In genomic region chr18:2114289-2114688, GRCh38 we compare ENCODE assay signal across 30 cellular contexts.
"Had no signal": no experiment of that assay in that cellular context is flagged by ENCODE, and none has a peak within 500 bp of the region (broad histone marks: within the 10 kb centered on the region; RNA-seq: fewer than 3 reads in every experiment).

No MANE protein-coding gene starts in this region.

- H3K4me3 Mint-ChIP-seq: immature natural killer cell; memory B cell; mesothelial cell of epicardium; naive thymus-derived CD4-positive, alpha-beta T cell; nephron progenitor cell; stimulated activated effector memory CD8-positive, alpha-beta T cell treated with anti-CD3 and anti-CD28 coated beads, Interleukin-12 subunit alpha, Interleukin-12 subunit beta, amount 100 ng/mL, for 72 hours had no signal

- H3K4me1 ChIP-seq: gastrocnemius medialis, lower lobe of right lung, psoas muscle, sigmoid colon, stomach, testis, tibial artery, upper lobe of left lung, uterus had no signal

- FAIRE-seq: colon had no signal

- DNase-seq: dorsolateral prefrontal cortex; effector CD4-positive, alpha-beta T cell; foreskin fibroblast; gastrocnemius medialis; immature natural killer cell; islet precursor cell; left ventricle myocardium superior; lower lobe of right lung; naive thymus-derived CD4-positive, alpha-beta T cell; nephron progenitor cell; occipital lobe; ovary; posterior cingulate gyrus; psoas muscle; right cardiac atrium; sigmoid colon; stimulated activated CD4-positive, alpha-beta T cell treated with anti-CD3 and anti-CD28 coated beads, Interleukin-2, amount 100 ng/mL, for 24 hours; stimulated activated CD4-positive, alpha-beta T cell treated with anti-CD3 and anti-CD28 coated beads, Interleukin-4, amount 100 ng/mL, for 24 hours; stimulated activated naive CD4-positive, alpha-beta T cell treated with Interleukin-2 at 50 U/mL for 16 hours; stomach; testis; tibial artery; upper lobe of left lung; uterus had no signal

- H3K27me3 ChIP-seq: gastrocnemius medialis, ovary, sigmoid colon, testis, tibial artery, upper lobe of left lung, uterus had no signal

- H3K36me3 Mint-ChIP-seq: immature natural killer cell; memory B cell; mesothelial cell of epicardium; naive thymus-derived CD4-positive, alpha-beta T cell; stimulated activated effector memory CD8-positive, alpha-beta T cell treated with anti-CD3 and anti-CD28 coated beads, Interleukin-12 subunit alpha, Interleukin-12 subunit beta, amount 100 ng/mL, for 72 hours had no signal

- H3K27ac Mint-ChIP-seq: immature natural killer cell; memory B cell; mesothelial cell of epicardium; naive thymus-derived CD4-positive, alpha-beta T cell; nephron progenitor cell; stimulated activated effector memory CD8-positive, alpha-beta T cell treated with anti-CD3 and anti-CD28 coated beads, Interleukin-12 subunit alpha, Interleukin-12 subunit beta, amount 100 ng/mL, for 72 hours had no signal

- H3K9me3 Mint-ChIP-seq: immature natural killer cell; memory B cell; mesothelial cell of epicardium; naive thymus-derived CD4-positive, alpha-beta T cell; stimulated activated effector memory CD8-positive, alpha-beta T cell treated with anti-CD3 and anti-CD28 coated beads, Interleukin-12 subunit alpha, Interleukin-12 subunit beta, amount 100 ng/mL, for 72 hours had no signal

- H3K36me3 ChIP-seq: gastrocnemius medialis, lower lobe of right lung, ovary, sigmoid colon, stomach, tibial artery, upper lobe of left lung, uterus had no signal

- ATAC-seq: esophagus mucosa; gastrocnemius medialis; left ventricle myocardium superior; lower lobe of right lung; naive thymus-derived CD4-positive, alpha-beta T cell; psoas muscle; right cardiac atrium; stimulated activated effector memory CD8-positive, alpha-beta T cell treated with anti-CD3 and anti-CD28 coated beads, Interleukin-12 subunit alpha, Interleukin-12 subunit beta, amount 100 ng/mL, for 72 hours had no signal

- H3K4me1 Mint-ChIP-seq: immature natural killer cell; memory B cell; naive thymus-derived CD4-positive, alpha-beta T cell; stimulated activated effector memory CD8-positive, alpha-beta T cell treated with anti-CD3 and anti-CD28 coated beads, Interleukin-12 subunit alpha, Interleukin-12 subunit beta, amount 100 ng/mL, for 72 hours had no signal

- H3K9me3 ChIP-seq: gastrocnemius medialis, lower lobe of right lung, ovary, psoas muscle, sigmoid colon, stomach, testis, tibial artery, upper lobe of left lung, uterus had no signal

- H3K27ac ChIP-seq: dorsolateral prefrontal cortex, epithelial cell of prostate, gastrocnemius medialis, lower lobe of right lung, ovary, psoas muscle, sigmoid colon, stomach, testis, tibial artery, upper lobe of left lung, uterus had no signal

- H3K4me3 ChIP-seq: dorsolateral prefrontal cortex, gastrocnemius medialis, lower lobe of right lung, ovary, psoas muscle, sigmoid colon, stomach, testis, tibial artery, upper lobe of left lung, uterus had no signal
